2 cellular contexts compared by ENCODE assay signal in the genomic region with DNA sequence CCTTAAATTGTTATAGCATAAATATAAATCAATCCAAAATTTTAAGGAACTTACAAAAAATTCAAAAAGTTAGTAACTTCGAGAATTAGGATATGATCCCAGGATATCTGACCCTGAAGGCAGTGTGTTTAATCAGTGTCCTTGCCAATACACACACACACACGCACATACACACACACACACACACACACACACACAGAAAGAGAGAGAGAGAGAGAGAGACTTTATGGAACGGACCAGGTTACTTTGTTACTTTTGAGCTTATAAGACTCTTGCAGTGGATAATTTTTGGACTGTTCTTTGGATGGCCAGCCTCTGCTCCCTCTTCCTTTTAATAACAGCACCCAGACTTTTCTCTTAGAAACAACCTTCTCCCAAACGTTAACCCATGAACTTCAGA.
TF ChIP-seq lines count a peak whose summit lies in the region.

No MANE protein-coding gene starts in this region.

TF ChIP-seq in H1, 55 proteins besides CTCF, POLR2A, EP300 and RAD21:
- TF ChIP-seq, protein P1, sequence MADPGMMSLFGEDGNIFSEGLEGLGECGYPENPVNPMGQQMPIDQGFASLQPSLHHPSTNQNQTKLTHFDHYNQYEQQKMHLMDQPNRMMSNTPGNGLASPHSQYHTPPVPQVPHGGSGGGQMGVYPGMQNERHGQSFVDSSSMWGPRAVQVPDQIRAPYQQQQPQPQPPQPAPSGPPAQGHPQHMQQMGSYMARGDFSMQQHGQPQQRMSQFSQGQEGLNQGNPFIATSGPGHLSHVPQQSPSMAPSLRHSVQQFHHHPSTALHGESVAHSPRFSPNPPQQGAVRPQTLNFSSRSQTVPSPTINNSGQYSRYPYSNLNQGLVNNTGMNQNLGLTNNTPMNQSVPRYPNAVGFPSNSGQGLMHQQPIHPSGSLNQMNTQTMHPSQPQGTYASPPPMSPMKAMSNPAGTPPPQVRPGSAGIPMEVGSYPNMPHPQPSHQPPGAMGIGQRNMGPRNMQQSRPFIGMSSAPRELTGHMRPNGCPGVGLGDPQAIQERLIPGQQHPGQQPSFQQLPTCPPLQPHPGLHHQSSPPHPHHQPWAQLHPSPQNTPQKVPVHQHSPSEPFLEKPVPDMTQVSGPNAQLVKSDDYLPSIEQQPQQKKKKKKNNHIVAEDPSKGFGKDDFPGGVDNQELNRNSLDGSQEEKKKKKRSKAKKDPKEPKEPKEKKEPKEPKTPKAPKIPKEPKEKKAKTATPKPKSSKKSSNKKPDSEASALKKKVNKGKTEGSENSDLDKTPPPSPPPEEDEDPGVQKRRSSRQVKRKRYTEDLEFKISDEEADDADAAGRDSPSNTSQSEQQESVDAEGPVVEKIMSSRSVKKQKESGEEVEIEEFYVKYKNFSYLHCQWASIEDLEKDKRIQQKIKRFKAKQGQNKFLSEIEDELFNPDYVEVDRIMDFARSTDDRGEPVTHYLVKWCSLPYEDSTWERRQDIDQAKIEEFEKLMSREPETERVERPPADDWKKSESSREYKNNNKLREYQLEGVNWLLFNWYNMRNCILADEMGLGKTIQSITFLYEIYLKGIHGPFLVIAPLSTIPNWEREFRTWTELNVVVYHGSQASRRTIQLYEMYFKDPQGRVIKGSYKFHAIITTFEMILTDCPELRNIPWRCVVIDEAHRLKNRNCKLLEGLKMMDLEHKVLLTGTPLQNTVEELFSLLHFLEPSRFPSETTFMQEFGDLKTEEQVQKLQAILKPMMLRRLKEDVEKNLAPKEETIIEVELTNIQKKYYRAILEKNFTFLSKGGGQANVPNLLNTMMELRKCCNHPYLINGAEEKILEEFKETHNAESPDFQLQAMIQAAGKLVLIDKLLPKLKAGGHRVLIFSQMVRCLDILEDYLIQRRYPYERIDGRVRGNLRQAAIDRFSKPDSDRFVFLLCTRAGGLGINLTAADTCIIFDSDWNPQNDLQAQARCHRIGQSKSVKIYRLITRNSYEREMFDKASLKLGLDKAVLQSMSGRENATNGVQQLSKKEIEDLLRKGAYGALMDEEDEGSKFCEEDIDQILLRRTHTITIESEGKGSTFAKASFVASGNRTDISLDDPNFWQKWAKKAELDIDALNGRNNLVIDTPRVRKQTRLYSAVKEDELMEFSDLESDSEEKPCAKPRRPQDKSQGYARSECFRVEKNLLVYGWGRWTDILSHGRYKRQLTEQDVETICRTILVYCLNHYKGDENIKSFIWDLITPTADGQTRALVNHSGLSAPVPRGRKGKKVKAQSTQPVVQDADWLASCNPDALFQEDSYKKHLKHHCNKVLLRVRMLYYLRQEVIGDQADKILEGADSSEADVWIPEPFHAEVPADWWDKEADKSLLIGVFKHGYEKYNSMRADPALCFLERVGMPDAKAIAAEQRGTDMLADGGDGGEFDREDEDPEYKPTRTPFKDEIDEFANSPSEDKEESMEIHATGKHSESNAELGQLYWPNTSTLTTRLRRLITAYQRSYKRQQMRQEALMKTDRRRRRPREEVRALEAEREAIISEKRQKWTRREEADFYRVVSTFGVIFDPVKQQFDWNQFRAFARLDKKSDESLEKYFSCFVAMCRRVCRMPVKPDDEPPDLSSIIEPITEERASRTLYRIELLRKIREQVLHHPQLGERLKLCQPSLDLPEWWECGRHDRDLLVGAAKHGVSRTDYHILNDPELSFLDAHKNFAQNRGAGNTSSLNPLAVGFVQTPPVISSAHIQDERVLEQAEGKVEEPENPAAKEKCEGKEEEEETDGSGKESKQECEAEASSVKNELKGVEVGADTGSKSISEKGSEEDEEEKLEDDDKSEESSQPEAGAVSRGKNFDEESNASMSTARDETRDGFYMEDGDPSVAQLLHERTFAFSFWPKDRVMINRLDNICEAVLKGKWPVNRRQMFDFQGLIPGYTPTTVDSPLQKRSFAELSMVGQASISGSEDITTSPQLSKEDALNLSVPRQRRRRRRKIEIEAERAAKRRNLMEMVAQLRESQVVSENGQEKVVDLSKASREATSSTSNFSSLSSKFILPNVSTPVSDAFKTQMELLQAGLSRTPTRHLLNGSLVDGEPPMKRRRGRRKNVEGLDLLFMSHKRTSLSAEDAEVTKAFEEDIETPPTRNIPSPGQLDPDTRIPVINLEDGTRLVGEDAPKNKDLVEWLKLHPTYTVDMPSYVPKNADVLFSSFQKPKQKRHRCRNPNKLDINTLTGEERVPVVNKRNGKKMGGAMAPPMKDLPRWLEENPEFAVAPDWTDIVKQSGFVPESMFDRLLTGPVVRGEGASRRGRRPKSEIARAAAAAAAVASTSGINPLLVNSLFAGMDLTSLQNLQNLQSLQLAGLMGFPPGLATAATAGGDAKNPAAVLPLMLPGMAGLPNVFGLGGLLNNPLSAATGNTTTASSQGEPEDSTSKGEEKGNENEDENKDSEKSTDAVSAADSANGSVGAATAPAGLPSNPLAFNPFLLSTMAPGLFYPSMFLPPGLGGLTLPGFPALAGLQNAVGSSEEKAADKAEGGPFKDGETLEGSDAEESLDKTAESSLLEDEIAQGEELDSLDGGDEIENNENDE (IDR thresholded peaks at IDR 0.05; ENCODE audit: insufficient replicate concordance, low read length) = no peak
- TF ChIP-seq, protein P2, sequence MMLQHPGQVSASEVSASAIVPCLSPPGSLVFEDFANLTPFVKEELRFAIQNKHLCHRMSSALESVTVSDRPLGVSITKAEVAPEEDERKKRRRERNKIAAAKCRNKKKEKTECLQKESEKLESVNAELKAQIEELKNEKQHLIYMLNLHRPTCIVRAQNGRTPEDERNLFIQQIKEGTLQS (IDR thresholded peaks at IDR 0.05; ENCODE audit: insufficient read depth, low read depth, low read length) = no peak
- no peak for TF ChIP-seq TCF12 (IDR thresholded peaks at IDR 0.05; ENCODE audit: low read depth, low read length)
- TF ChIP-seq EZH2 (IDR thresholded peaks at IDR 0.05; ENCODE audit: low read depth, low read length, severe bottlenecking) = no peak
- TF ChIP-seq CEBPB (IDR thresholded peaks at IDR 0.05; ENCODE audit: low read depth, low read length) = no peak
- no peak for TF ChIP-seq SIX5 (IDR thresholded peaks at IDR 0.05; ENCODE audit: low read depth, low read length)

TF ChIP-seq in endothelial cell of umbilical vein, 7 proteins besides CTCF, POLR2A, EP300 and RAD21:
- TF ChIP-seq MYC (IDR thresholded peaks at IDR 0.05; ENCODE audit: low read depth, low read length) (no peak), POLR2AphosphoS5 (IDR thresholded peaks at IDR 0.05; ENCODE audit: insufficient read depth, low read depth, low read length) (no peak), JUN (IDR thresholded peaks at IDR 0.05; ENCODE audit: borderline replicate concordance, insufficient read depth, insufficient read length, low read depth) (no peak), FOS (IDR thresholded peaks at IDR 0.05; ENCODE audit: borderline replicate concordance, insufficient read depth, low read length) (no peak), GATA2 (IDR thresholded peaks at IDR 0.05; ENCODE audit: insufficient read depth, insufficient read length, low read depth, low read length) (no peak), EZH2 (IDR thresholded peaks at IDR 0.05; ENCODE audit: borderline replicate concordance, low read depth, low read length, severe bottlenecking) (no peak)
- TF ChIP-seq, protein P3, sequence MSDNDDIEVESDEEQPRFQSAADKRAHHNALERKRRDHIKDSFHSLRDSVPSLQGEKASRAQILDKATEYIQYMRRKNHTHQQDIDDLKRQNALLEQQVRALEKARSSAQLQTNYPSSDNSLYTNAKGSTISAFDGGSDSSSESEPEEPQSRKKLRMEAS (IDR thresholded peaks at IDR 0.05; ENCODE audit: insufficient read depth, insufficient read length) = no peak
